In genomic region chr17:16419074-16419928, GRCh38 we compare ENCODE assay signal across 8 cellular contexts. TPM values are rescaled to one million over a fixed set of nuclear protein-coding genes. Genes with fewer than 3 reads are reported as not detected.
A peak's percentile ranks its signal among the peaks of the same experiment; 100 is the strongest.
DNase-seq lines count a peak whose midpoint lies in the region; ATAC-seq, FAIRE-seq and TF ChIP-seq lines count a peak whose summit lies in the region.

No MANE protein-coding gene starts in this region.

- in situ Hi-C loops in K562 (cut with MboI): no loop called here

- no peak for DNase-seq in GM12892 (ENCODE audit: insufficient read length)
- DNase-seq in SK-N-DZ (ENCODE audit: low spot score): peak; percentile 14
- DNase-seq in K562 (ENCODE audit: extremely low read depth in 1 of 4, low spot score in 3 of 4): peak; percentile 59 to 80 (median 66)
- no peak for DNase-seq in mucosa of descending colon
- DNase-seq in tibial nerve (ENCODE audit: low spot score in 2 of 2): no peak
- DNase-seq in mucosa of gallbladder (ENCODE audit: low spot score): no peak
- DNase-seq in cardiac septum (ENCODE audit: low spot score): no peak

- peak overlapping the region; percentile 41 for H3K4me2 ChIP-seq in K562 (ENCODE audit: insufficient read depth, low read length)

- TF ChIP-seq EP300 in K562 (IDR thresholded peaks at IDR 0.05; ENCODE audit: low read length): peak; percentile 72
- TF ChIP-seq EP300 in tibial nerve (IDR thresholded peaks at IDR 0.05): no peak

- POLR2A ChIA-PET in K562 (lab: Yijun Ruan, JAX): interaction anchor here (0.7 to 1.4 kb wide), 4 partner anchors 9 to 69 kb away, joined by 3 to 12 read pairs (median 4); partner anchors contain the start of gene UBB

- FAIRE-seq in GM12892 (lab: Jason Lieb, UNC): peak; percentile 93
- peak; percentile 91 for FAIRE-seq in K562 (lab: Jason Lieb, UNC)

- peak overlapping the region; percentile 43 to 81; a peak in 3 of 4 replicates for H3K9ac ChIP-seq in K562 (ENCODE audit: insufficient read depth in 1 of 2, low read depth in 2 of 2, low read length in 2 of 2)

- TF ChIP-seq CTCF in K562 (IDR thresholded peaks at IDR 0.05 in 2 of 3, conservative IDR thresholded peaks at IDR 0.05 in 1 of 3; ENCODE audit: insufficient read depth in 2 of 3, low read depth in 1 of 3, low read length in 3 of 3): no peak; a peak in 1 of 6 replicates
- no peak for TF ChIP-seq CTCF in mucosa of descending colon (IDR thresholded peaks at IDR 0.05)
- TF ChIP-seq CTCF in tibial nerve (IDR thresholded peaks at IDR 0.05): no peak

- H3K4me3 ChIP-seq in K562 (no peak overlapping the region; the same call in 1 of the 2 replicates), mucosa of descending colon (no peak overlapping the region), tibial nerve (no peak overlapping the region)

- peaks cover 54% of the 10 kb centered on the region for H3K79me2 ChIP-seq in K562 (ENCODE audit: control insufficient read depth, insufficient read depth, low read length)

- no peaks in the 10 kb centered on the region for H4K20me1 ChIP-seq in K562 (replicated peaks; ENCODE audit: control insufficient read depth, insufficient read depth, low read length)

- H3K27ac ChIP-seq in K562 (ENCODE audit: extremely low read depth, low read depth, low read length): peak overlapping the region; percentile 74
- peak overlapping the region in 3 of 4 donors; percentile 51 to 72 (median 64) for H3K27ac ChIP-seq in tibial nerve

- no peaks in the 10 kb centered on the region for H3K27me3 ChIP-seq in K562 (ENCODE audit: control insufficient read depth in 2 of 2, insufficient read depth in 2 of 2, low read length in 2 of 2)
- H3K27me3 ChIP-seq in tibial nerve: peaks cover 0 to 9% of the 10 kb centered on the region in 2 donors

- TF ChIP-seq RAD21 in K562 (CRISPR knock-in tag; conservative IDR thresholded peaks at IDR 0.05 in 1 of 2, IDR thresholded peaks at IDR 0.05 in 1 of 2): no peak

- ATAC-seq in HG02973 (IDR thresholded peaks at IDR 0.05; ENCODE audit: unreplicated experiment) (peak; percentile 48), K562 (peak; percentile 62), mucosa of descending colon (peak; percentile 22)

- H3K4me1 ChIP-seq in K562 (replicated peaks in 1 of 2; ENCODE audit: control insufficient read depth in 2 of 2, insufficient read depth in 2 of 2, low read length in 2 of 2) (peaks cover 37 to 44% of the 10 kb centered on the region in 2 experiments), mucosa of descending colon (ENCODE audit: low read depth) (peaks cover 14% of the 10 kb centered on the region), tibial nerve (peaks cover 0 to 22% (median 10%) of the 10 kb centered on the region in 4 donors)

- H3K9me1 ChIP-seq in K562 (ENCODE audit: control insufficient read depth, insufficient read depth, low read length): peaks cover 4% of the 10 kb centered on the region

- 23% methylated on average over 8 of the region's 8 CpGs for WGBS in K562 (ENCODE audit: insufficient coverage, low coverage, missing lambda C conversion rate)
- WGBS in tibial nerve, 2 donors: 68 to 74% methylated on average over 8 of the region's 8 CpGs

- H2AFZ ChIP-seq in K562 (ENCODE audit: low read depth, low read length): no peak overlapping the region

- no TSS peak for BruUV-seq in K562 (replicated peaks; lab: Mats Ljungman, UMichigan)

- no peaks in the 10 kb centered on the region for H3K9me3 ChIP-seq in K562 (replicated peaks; ENCODE audit: control insufficient read depth, insufficient read depth, low read depth, low read length)
- no peaks in the 10 kb centered on the region for H3K9me3 ChIP-seq in mucosa of descending colon
- H3K9me3 ChIP-seq in tibial nerve: no peaks in the 10 kb centered on the region

- peaks cover 49% of the 10 kb centered on the region; the same call in 2 of the 3 replicates for H3K36me3 ChIP-seq in K562 (ENCODE audit: control insufficient read depth, insufficient read depth, low read length)
- no peaks in the 10 kb centered on the region for H3K36me3 ChIP-seq in mucosa of descending colon (ENCODE audit: low read depth)
- H3K36me3 ChIP-seq in tibial nerve: peaks cover 0 to 17% (median 0%) of the 10 kb centered on the region in 3 donors

- intact Hi-C loops in K562 (cut with micrococcal nuclease) (no loop called here), mucosa of descending colon (cut with DNase I, micrococcal nuclease) (no loop called here), cardiac septum (cut with DNase I) (no loop called here)

- 0 out of 2 replicates have a peak, but pooled peaks have one; percentile 15 for TF ChIP-seq POLR2A in GM12892 (IDR thresholded peaks at IDR 0.05; ENCODE audit: low read depth, low read length)
- no peak for TF ChIP-seq POLR2A in K562 (conservative IDR thresholded peaks at IDR 0.05)
- no peak for TF ChIP-seq POLR2A in tibial nerve (IDR thresholded peaks at IDR 0.05)

- CTCF ChIA-PET in K562 (lab: Yijun Ruan, JAX; ENCODE audit: low intra/inter-chr PET ratio): no interaction called here

TF ChIP-seq in K562, 482 proteins besides CTCF, POLR2A, EP300 and RAD21 (continues in another document):
- peak; percentile 57; the same call in 1 of the 2 replicates for TF ChIP-seq ZNF79 (CRISPR knock-in tag; IDR thresholded peaks at IDR 0.05; ENCODE audit: low read depth)
- TF ChIP-seq BACH1 (tag; IDR thresholded peaks at IDR 0.05): peak; percentile 50; the same call in 1 of the 2 replicates
- 0 out of 2 replicates have a peak, but pooled peaks have one; percentile 7 for TF ChIP-seq ZBTB12 (CRISPR knock-in tag; IDR thresholded peaks at IDR 0.05)
- no peak for TF ChIP-seq PRPF4 (IDR thresholded peaks at IDR 0.05; ENCODE audit: insufficient read depth, low read depth, low read length, poor library complexity, severe bottlenecking)
- peak; percentile 67 for TF ChIP-seq GATA2 (CRISPR knock-in tag; IDR thresholded peaks at IDR 0.05)
- TF ChIP-seq ATF7 (IDR thresholded peaks at IDR 0.05): peak; percentile 71

RNA-seq across cellular contexts. Expression of gene TRPV2, which starts 3.9 kb away (rescaled TPM):
- 34.6 TPM for polyA plus RNA-seq in GM12892 (2012; ENCODE audit: missing spikeins)
- 1.1 and 2.8 TPM in 2 replicates for polyA plus RNA-seq in SK-N-DZ (2014; cell fraction: cytosol; rRNA removed)
- polyA plus RNA-seq in SK-N-DZ (2014; cell fraction: nucleus; rRNA removed): 1.2 and 2.4 TPM in 2 replicates
- 66.3 and 211 TPM in 2 replicates for total RNA-seq in K562 (2011; cell fraction: chromatin; rRNA removed; ENCODE audit: low replicate concordance)
- 185 and 234 TPM in 2 replicates for total RNA-seq in K562 (2011; cell fraction: nucleolus; rRNA removed)
- total RNA-seq in K562 (2011; cell fraction: nucleoplasm; rRNA removed): 108 and 114 TPM in 2 replicates
- 43.5 and 51.6 TPM in 2 replicates for total RNA-seq in K562 (2014; rRNA removed)
- 24.1 and 30.3 TPM in 2 replicates for total RNA-seq in K562 (2014; rRNA removed; fragmentation: Illumina TruSeq; extraction: Trizol)
- total RNA-seq in K562 (2015; rRNA removed; fragmentation: Illumina TruSeq; extraction: Trizol): 28.6 and 31.9 TPM in 2 replicates
- total RNA-seq in K562 (2021): 93.6 and 97.5 TPM in 2 replicates
- 37.5 and 60.1 TPM in 2 replicates for polyA plus RNA-seq in K562 (2011; rRNA removed)
- 43.3 and 57.1 TPM in 2 replicates for polyA plus RNA-seq in K562 (2011; cell fraction: cytosol; rRNA removed)
- 61.7 and 85.4 TPM in 2 replicates for polyA plus RNA-seq in K562 (2011; cell fraction: nucleus; rRNA removed)
- 83.6 and 173 TPM in 2 replicates for polyA plus RNA-seq in K562 (2012)
- polyA plus RNA-seq in K562 (2014; fragmentation: Illumina TruSeq; extraction: Trizol): 29.6 and 39.7 TPM in 2 replicates
- polyA plus RNA-seq in K562 (2014; fragmentation: Nextera tagmentation; extraction: Ambion mirVana): 10 to 100 TPM in 1 of 2 experiments, 1 to 10 TPM in 1; 10.0 to 15.6 TPM
- polyA plus RNA-seq in K562 (2014; rRNA removed): 33.7 and 42.0 TPM in 2 replicates
- polyA minus RNA-seq in K562 (2011; rRNA and poly(A)+ RNA removed): 43.0 and 43.3 TPM in 2 replicates
- polyA minus RNA-seq in K562 (2011; cell fraction: cytosol; rRNA and poly(A)+ RNA removed): 86.4 and 94.1 TPM in 2 replicates
- 27.1 and 30.0 TPM in 2 replicates for polyA minus RNA-seq in K562 (2011; cell fraction: nucleus; rRNA and poly(A)+ RNA removed)
- 10 to 100 TPM in 2 of 3 donors, 1 to 10 TPM in 1; 4.8 to 15.2 (median 13.3) TPM for total RNA-seq in mucosa of descending colon
- 10 to 100 TPM; 10.5 to 19.9 (median 16.9) TPM for total RNA-seq in tibial nerve
- 31.0 TPM for total RNA-seq in mucosa of gallbladder
- 9.1 TPM for total RNA-seq in cardiac septum

RNA-seq across cellular contexts. Expression of gene UBB, which starts 38.4 kb away (rescaled TPM):
- polyA plus RNA-seq in GM12892 (2012; ENCODE audit: missing spikeins): 1,747 TPM
- 3,108 and 3,290 TPM in 2 replicates for polyA plus RNA-seq in SK-N-DZ (2014; cell fraction: cytosol; rRNA removed)
- 1,029 and 1,296 TPM in 2 replicates for polyA plus RNA-seq in SK-N-DZ (2014; cell fraction: nucleus; rRNA removed)
- total RNA-seq in K562 (2011; cell fraction: chromatin; rRNA removed; ENCODE audit: low replicate concordance): 132 and 247 TPM in 2 replicates
- 377 and 399 TPM in 2 replicates for total RNA-seq in K562 (2011; cell fraction: nucleolus; rRNA removed)
- 354 and 382 TPM in 2 replicates for total RNA-seq in K562 (2011; cell fraction: nucleoplasm; rRNA removed)
- total RNA-seq in K562 (2014; rRNA removed): 2,054 and 2,801 TPM in 2 replicates
- total RNA-seq in K562 (2014; rRNA removed; fragmentation: Illumina TruSeq; extraction: Trizol): 1,199 and 1,477 TPM in 2 replicates
- total RNA-seq in K562 (2015; rRNA removed; fragmentation: Illumina TruSeq; extraction: Trizol): 1,630 and 1,692 TPM in 2 replicates
- total RNA-seq in K562 (2021): 1,581 and 1,675 TPM in 2 replicates
- polyA plus RNA-seq in K562 (2011; rRNA removed): 1,069 and 1,272 TPM in 2 replicates
- 1,564 and 2,005 TPM in 2 replicates for polyA plus RNA-seq in K562 (2011; cell fraction: cytosol; rRNA removed)
- polyA plus RNA-seq in K562 (2011; cell fraction: nucleus; rRNA removed): 726 and 879 TPM in 2 replicates
- polyA plus RNA-seq in K562 (2012): 2,693 and 3,124 TPM in 2 replicates
- 1,681 and 1,922 TPM in 2 replicates for polyA plus RNA-seq in K562 (2014; fragmentation: Illumina TruSeq; extraction: Trizol)
- polyA plus RNA-seq in K562 (2014; fragmentation: Nextera tagmentation; extraction: Ambion mirVana): 1,000 to 10,000 TPM; 3,942 to 4,143 TPM
- 1,696 and 2,000 TPM in 2 replicates for polyA plus RNA-seq in K562 (2014; rRNA removed)
- polyA minus RNA-seq in K562 (2011; rRNA and poly(A)+ RNA removed): 966 and 1,497 TPM in 2 replicates
- polyA minus RNA-seq in K562 (2011; cell fraction: cytosol; rRNA and poly(A)+ RNA removed): 625 and 785 TPM in 2 replicates
- 116 and 251 TPM in 2 replicates for polyA minus RNA-seq in K562 (2011; cell fraction: nucleus; rRNA and poly(A)+ RNA removed)
- total RNA-seq in mucosa of descending colon: 1,000 to 10,000 TPM; 1,560 to 1,757 (median 1,606) TPM
- 100 to 1,000 TPM; 435 to 666 (median 472) TPM for total RNA-seq in tibial nerve
- total RNA-seq in mucosa of gallbladder: 2,437 TPM
- 1,552 TPM for total RNA-seq in cardiac septum

Comparison
In these comparisons a context has a peak if more than half of its experiments do, and no peak if none do; other contexts are left out.
1. DNase-seq: peak in SK-N-DZ (single experiment) and K562 (4 of 4); none in GM12892 (single experiment), mucosa of descending colon (0 of 3), tibial nerve (0 of 2), mucosa of gallbladder (single experiment) and cardiac septum (single experiment).
2. Peak in every context shown above with its lines, with median percentiles within 50 percentile points of each other: ATAC-seq.